In the genomic region with DNA sequence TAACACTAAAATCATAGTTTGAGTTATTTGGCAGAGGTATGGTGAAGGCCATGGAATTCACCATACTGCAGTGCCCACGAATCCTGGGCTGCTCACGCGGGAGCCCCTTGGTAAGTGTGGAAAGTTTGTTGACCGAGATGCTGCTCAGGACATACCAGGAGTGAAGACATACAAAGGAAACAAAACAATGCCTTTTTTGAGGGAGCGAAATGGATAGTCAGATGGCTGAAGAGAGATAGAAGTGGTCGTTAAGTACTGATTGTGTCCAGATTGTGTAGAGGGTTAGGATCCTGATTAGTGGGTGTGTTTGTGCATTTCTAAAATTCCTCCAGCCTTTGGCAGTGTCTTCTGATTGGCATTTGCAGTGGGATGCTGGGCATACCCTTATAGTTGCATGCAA, we compare ENCODE assay signal across 27 cellular contexts.
"Had no signal": no experiment of that assay in that cellular context is flagged by ENCODE, and none has a peak within 500 bp of the region (broad histone marks: within the 10 kb centered on the region; RNA-seq: fewer than 3 reads in every experiment).

No MANE protein-coding gene starts in this region.

- H3K4me3 ChIP-seq: coronary artery, dorsolateral prefrontal cortex had no signal

- H3K9me3 Mint-ChIP-seq: activated CD4-positive, alpha-beta memory T cell treated with anti-CD3 and anti-CD28 coated beads, Interleukin-2, amount 10 ng/mL, durations not matched to agents 7 days and 5 days; activated CD4-positive, alpha-beta T cell treated with anti-CD3 and anti-CD28 coated beads, Interleukin-2, amount 10 ng/mL, durations not matched to agents 7 days and 5 days; activated T-cell treated with anti-CD3 and anti-CD28 coated beads, Interleukin-2, amount 50 U/mL, for 24 hours; activated T-cell treated with anti-CD3 and anti-CD28 coated beads, Interleukin-2, amount 50 U/mL, for 72 hours; central memory CD8-positive, alpha-beta T cell; dendritic cell treated with granulocyte-macrophage colony-stimulating factor and Interleukin-4, amounts not matched to agents 40 ng/mL and 50 ng/mL, for 4 days; endodermal cell had no signal

- DNase-seq: activated CD4-positive, alpha-beta memory T cell treated with anti-CD3 and anti-CD28 coated beads, Interleukin-2, amount 10 ng/mL, durations not matched to agents 7 days and 5 days; activated CD4-positive, alpha-beta T cell treated with anti-CD3 and anti-CD28 coated beads for 1 hour; activated CD4-positive, alpha-beta T cell treated with anti-CD3 and anti-CD28 coated beads for 4 hours; activated CD4-positive, alpha-beta T cell treated with anti-CD3 and anti-CD28 coated beads, Interleukin-2, amount 10 ng/mL, durations not matched to agents 7 days and 5 days; activated CD4-positive, alpha-beta T cell treated with anti-CD3 and anti-CD28 coated beads, Interleukin-2, amount 50 U/mL, for 4 hours; activated CD8-positive, alpha-beta memory T cell treated with anti-CD3 and anti-CD28 coated beads, Interleukin-2, amount 50 U/mL, for 48 hours; activated gamma-delta T cell treated with Interleukin-2 at 50 U/mL for 16 hours; activated naive CD4-positive, alpha-beta T cell treated with anti-CD3 and anti-CD28 coated beads, Interleukin-2, amount 50 U/mL, for 16 hours; activated naive CD4-positive, alpha-beta T cell treated with Interleukin-2 at 50 U/mL for 16 hours; activated T-cell treated with anti-CD3 and anti-CD28 coated beads for 4 hours; activated T-cell treated with anti-CD3 and anti-CD28 coated beads, Interleukin-2, amount 50 U/mL, for 24 hours; activated T-cell treated with anti-CD3 and anti-CD28 coated beads, Interleukin-2, amount 50 U/mL, for 72 hours; amniotic stem cell; brain microvascular endothelial cell; effector memory CD4-positive, alpha-beta T cell; endodermal cell; foreskin fibroblast; head of caudate nucleus; T-helper 2 cell had no signal

- H3K36me3 Mint-ChIP-seq: activated naive CD8-positive, alpha-beta T cell had no signal

- H3K4me1 Mint-ChIP-seq: activated CD4-positive, alpha-beta memory T cell treated with anti-CD3 and anti-CD28 coated beads, Interleukin-2, amount 10 ng/mL, durations not matched to agents 7 days and 5 days; activated CD4-positive, alpha-beta T cell treated with anti-CD3 and anti-CD28 coated beads, Interleukin-2, amount 10 ng/mL, durations not matched to agents 7 days and 5 days; central memory CD8-positive, alpha-beta T cell had no signal

- FAIRE-seq: astrocyte, bronchial epithelial cell, frontal cortex had no signal

- H3K27ac ChIP-seq: brain microvascular endothelial cell, coronary artery, dorsolateral prefrontal cortex had no signal

- H3K27me3 ChIP-seq: brain microvascular endothelial cell, dorsolateral prefrontal cortex had no signal

- H3K36me3 ChIP-seq: brain microvascular endothelial cell had no signal

- H3K4me3 Mint-ChIP-seq: activated CD4-positive, alpha-beta memory T cell treated with anti-CD3 and anti-CD28 coated beads, Interleukin-2, amount 10 ng/mL, durations not matched to agents 7 days and 5 days; activated CD4-positive, alpha-beta T cell treated with anti-CD3 and anti-CD28 coated beads, Interleukin-2, amount 10 ng/mL, durations not matched to agents 7 days and 5 days; activated naive CD8-positive, alpha-beta T cell; activated T-cell treated with anti-CD3 and anti-CD28 coated beads, Interleukin-2, amount 50 U/mL, for 24 hours; activated T-cell treated with anti-CD3 and anti-CD28 coated beads, Interleukin-2, amount 50 U/mL, for 72 hours; central memory CD8-positive, alpha-beta T cell; dendritic cell treated with granulocyte-macrophage colony-stimulating factor and Interleukin-4, amounts not matched to agents 40 ng/mL and 50 ng/mL, for 4 days; endodermal cell had no signal

- H3K27ac Mint-ChIP-seq: activated CD4-positive, alpha-beta memory T cell treated with anti-CD3 and anti-CD28 coated beads, Interleukin-2, amount 10 ng/mL, durations not matched to agents 7 days and 5 days; activated CD4-positive, alpha-beta T cell treated with anti-CD3 and anti-CD28 coated beads, Interleukin-2, amount 10 ng/mL, durations not matched to agents 7 days and 5 days; activated naive CD8-positive, alpha-beta T cell; activated T-cell treated with anti-CD3 and anti-CD28 coated beads, Interleukin-2, amount 50 U/mL, for 24 hours; activated T-cell treated with anti-CD3 and anti-CD28 coated beads, Interleukin-2, amount 50 U/mL, for 72 hours; dendritic cell treated with granulocyte-macrophage colony-stimulating factor and Interleukin-4, amounts not matched to agents 40 ng/mL and 50 ng/mL, for 4 days; endodermal cell had no signal
